Comparison of ENCODE assay signal across 15 cellular contexts in genomic region chr6:44339301-44339700, GRCh38. TPM values are rescaled to one million over a fixed set of nuclear protein-coding genes. Genes with fewer than 3 reads are reported as not detected.
"Had no signal": no experiment of that assay in that cellular context is flagged by ENCODE, and none has a peak within 500 bp of the region (broad histone marks: within the 10 kb centered on the region; RNA-seq: fewer than 3 reads in every experiment).

No MANE protein-coding gene starts in this region.

- H3K9me3 ChIP-seq: ascending aorta, left lung, transverse colon had no signal

- H3K27ac ChIP-seq: ascending aorta, hepatocyte, left lung, transverse colon had no signal

- H3K36me3 Mint-ChIP-seq: stimulated activated effector memory CD8-positive, alpha-beta T cell treated with anti-CD3 and anti-CD28 coated beads, Interleukin-12 subunit alpha, Interleukin-12 subunit beta, amount 100 ng/mL, for 72 hours had no signal

- H3K9me3 Mint-ChIP-seq: activated naive CD4-positive, alpha-beta T cell treated with anti-CD3 and anti-CD28 coated beads for 36 hours; activated T-helper 2 cell treated with anti-CD3 and anti-CD28 coated beads, Interferon-gamma antibody, Interleukin-2, Interleukin-4, amounts not matched to agents 10 μg/mL and 5 μg/mL and 100 μg/mL, durations not matched to agents 14 hours and 24 hours and 36 hours; stimulated activated effector memory CD8-positive, alpha-beta T cell treated with anti-CD3 and anti-CD28 coated beads, Interleukin-12 subunit alpha, Interleukin-12 subunit beta, amount 100 ng/mL, for 72 hours; T-helper 2 cell treated with Interferon-gamma antibody and Interleukin-4, amounts not matched to agents 5 μg/mL and 100 μg/mL, for 36 hours had no signal

- H3K79me2 ChIP-seq: hepatocyte had no signal

- H3K4me3 Mint-ChIP-seq: activated naive CD4-positive, alpha-beta T cell treated with anti-CD3 and anti-CD28 coated beads for 36 hours; stimulated activated effector memory CD8-positive, alpha-beta T cell treated with anti-CD3 and anti-CD28 coated beads, Interleukin-12 subunit alpha, Interleukin-12 subunit beta, amount 100 ng/mL, for 72 hours; T-helper 2 cell treated with Interferon-gamma antibody and Interleukin-4, amounts not matched to agents 5 μg/mL and 100 μg/mL, for 36 hours had no signal

- H2AFZ ChIP-seq: hepatocyte had no signal

- H3K4me1 ChIP-seq: ascending aorta had no signal

- FAIRE-seq: endometrium had no signal

- H3K4me2 ChIP-seq: hepatocyte had no signal

- H3K27ac Mint-ChIP-seq: activated naive CD4-positive, alpha-beta T cell treated with anti-CD3 and anti-CD28 coated beads for 36 hours; activated T-helper 2 cell treated with anti-CD3 and anti-CD28 coated beads, Interferon-gamma antibody, Interleukin-2, Interleukin-4, amounts not matched to agents 10 μg/mL and 5 μg/mL and 100 μg/mL, durations not matched to agents 14 hours and 24 hours and 36 hours; stimulated activated effector memory CD8-positive, alpha-beta T cell treated with anti-CD3 and anti-CD28 coated beads, Interleukin-12 subunit alpha, Interleukin-12 subunit beta, amount 100 ng/mL, for 72 hours; T-helper 2 cell treated with Interferon-gamma antibody and Interleukin-4, amounts not matched to agents 5 μg/mL and 100 μg/mL, for 36 hours had no signal

- H3K36me3 ChIP-seq: ascending aorta, left lung, transverse colon had no signal

- H3K4me1 Mint-ChIP-seq: stimulated activated effector memory CD8-positive, alpha-beta T cell treated with anti-CD3 and anti-CD28 coated beads, Interleukin-12 subunit alpha, Interleukin-12 subunit beta, amount 100 ng/mL, for 72 hours had no signal

- H3K4me3 ChIP-seq: ascending aorta, hepatocyte, left lung, transverse colon had no signal

- DNase-seq: activated CD4-positive, alpha-beta T cell treated with anti-CD3 and anti-CD28 coated beads, Interleukin-2, amount 50 U/mL, for 1 hour; left lung; mesendoderm; transverse colon had no signal

RNA-seq across cellular contexts. Expression of gene SPATS1, which starts 3.1 kb away (rescaled TPM):
- total RNA-seq: activated naive CD4-positive, alpha-beta T cell treated with anti-CD3 and anti-CD28 coated beads for 36 hours; activated T-helper 2 cell treated with anti-CD3 and anti-CD28 coated beads, Interferon-gamma antibody, Interleukin-2, Interleukin-4, amounts not matched to agents 10 μg/mL and 5 μg/mL and 100 μg/mL, durations not matched to agents 14 hours and 24 hours and 36 hours; ascending aorta; chondrocyte; esophagus mucosa; hepatocyte; osteocyte; transverse colon had no signal
- polyA plus RNA-seq: hepatocyte, neural cell had no signal
